Comparison of ENCODE assay signal across 13 cellular contexts in genomic region chr1:50707824-50708223, GRCh38.
DNase-seq lines count a peak whose midpoint lies in the region; ATAC-seq lines count a peak whose summit lies in the region.
"Had no signal": no experiment of that assay in that cellular context is flagged by ENCODE, and none has a peak within 500 bp of the region (broad histone marks: within the 10 kb centered on the region; RNA-seq: fewer than 3 reads in every experiment).

No MANE protein-coding gene starts in this region.

- H3K27me3 Mint-ChIP-seq in activated T-cell treated with anti-CD3 and anti-CD28 coated beads, Interleukin-2, amount 50 U/mL, for 72 hours (ENCODE audit: low read depth): no peaks in the 10 kb centered on the region
- H3K27me3 Mint-ChIP-seq in activated T-cell treated with anti-CD3 and anti-CD28 coated beads, Interleukin-2, amount 50 U/mL, for 4 hours (ENCODE audit: low read depth): no peaks in the 10 kb centered on the region
- no peaks in the 10 kb centered on the region for H3K27me3 Mint-ChIP-seq in activated T-helper 17 cell treated with anti-CD3 and anti-CD28 coated beads, Interleukin-2, amount 50 U/mL, for 72 hours
- H3K27me3 Mint-ChIP-seq: B cell; CD4-positive, alpha-beta T cell had no signal

- no peaks in the 10 kb centered on the region for H3K36me3 Mint-ChIP-seq in activated T-cell treated with anti-CD3 and anti-CD28 coated beads, Interleukin-2, amount 50 U/mL, for 72 hours (ENCODE audit: insufficient read depth in 2 of 2)
- peaks cover 6% of the 10 kb centered on the region for H3K36me3 Mint-ChIP-seq in activated T-cell treated with anti-CD3 and anti-CD28 coated beads, Interleukin-2, amount 50 U/mL, for 4 hours (ENCODE audit: insufficient read depth)
- no peaks in the 10 kb centered on the region for H3K36me3 Mint-ChIP-seq in activated T-helper 17 cell treated with anti-CD3 and anti-CD28 coated beads, Interleukin-2, amount 50 U/mL, for 72 hours (ENCODE audit: low read depth)
- H3K36me3 Mint-ChIP-seq in stimulated activated effector memory CD8-positive, alpha-beta T cell treated with anti-CD3 and anti-CD28 coated beads, Interleukin-12 subunit alpha, Interleukin-12 subunit beta, amount 100 ng/mL, for 72 hours: no peaks in the 10 kb centered on the region

- H3K9me3 Mint-ChIP-seq in activated T-cell treated with anti-CD3 and anti-CD28 coated beads, Interleukin-2, amount 50 U/mL, for 72 hours: no peaks in the 10 kb centered on the region
- H3K9me3 Mint-ChIP-seq in activated T-cell treated with anti-CD3 and anti-CD28 coated beads, Interleukin-2, amount 50 U/mL, for 4 hours: no peaks in the 10 kb centered on the region
- H3K9me3 Mint-ChIP-seq in activated T-helper 17 cell treated with anti-CD3 and anti-CD28 coated beads, Interleukin-2, amount 50 U/mL, for 72 hours: no peaks in the 10 kb centered on the region
- no peaks in the 10 kb centered on the region for H3K9me3 Mint-ChIP-seq in stimulated activated effector memory CD8-positive, alpha-beta T cell treated with anti-CD3 and anti-CD28 coated beads, Interleukin-12 subunit alpha, Interleukin-12 subunit beta, amount 100 ng/mL, for 72 hours
- H3K9me3 Mint-ChIP-seq: CD4-positive, alpha-beta T cell; GM23338 had no signal

- H3K27ac Mint-ChIP-seq in activated T-cell treated with anti-CD3 and anti-CD28 coated beads, Interleukin-2, amount 50 U/mL, for 72 hours: peak overlapping the region; percentile 25
- peak overlapping the region; percentile 1 for H3K27ac Mint-ChIP-seq in activated T-helper 17 cell treated with anti-CD3 and anti-CD28 coated beads, Interleukin-2, amount 50 U/mL, for 72 hours
- H3K27ac Mint-ChIP-seq in stimulated activated effector memory CD8-positive, alpha-beta T cell treated with anti-CD3 and anti-CD28 coated beads, Interleukin-12 subunit alpha, Interleukin-12 subunit beta, amount 100 ng/mL, for 72 hours: peak overlapping the region; percentile 36
- H3K27ac Mint-ChIP-seq: B cell; CD4-positive, alpha-beta T cell; GM23338 had no signal

- no peak overlapping the region for H3K4me3 Mint-ChIP-seq in activated T-cell treated with anti-CD3 and anti-CD28 coated beads, Interleukin-2, amount 50 U/mL, for 72 hours
- H3K4me3 Mint-ChIP-seq in activated T-cell treated with anti-CD3 and anti-CD28 coated beads, Interleukin-2, amount 50 U/mL, for 4 hours: no peak overlapping the region
- H3K4me3 Mint-ChIP-seq in activated T-helper 17 cell treated with anti-CD3 and anti-CD28 coated beads, Interleukin-2, amount 50 U/mL, for 72 hours: no peak overlapping the region
- H3K4me3 Mint-ChIP-seq in stimulated activated effector memory CD8-positive, alpha-beta T cell treated with anti-CD3 and anti-CD28 coated beads, Interleukin-12 subunit alpha, Interleukin-12 subunit beta, amount 100 ng/mL, for 72 hours: no peak overlapping the region
- H3K4me3 Mint-ChIP-seq: B cell; CD4-positive, alpha-beta T cell; GM23338 had no signal

- DNase-seq in activated T-cell treated with anti-CD3 and anti-CD28 coated beads, Interleukin-2, amount 50 U/mL, for 72 hours: no peak
- DNase-seq in activated T-cell treated with anti-CD3 and anti-CD28 coated beads, Interleukin-2, amount 50 U/mL, for 4 hours: no peak
- no peak for DNase-seq in stimulated activated effector memory CD8-positive, alpha-beta T cell treated with anti-CD3 and anti-CD28 coated beads, Interleukin-12 subunit alpha, Interleukin-12 subunit beta, amount 100 ng/mL, for 72 hours (ENCODE audit: low spot score in 2 of 2)
- DNase-seq in cortex of kidney (lab: John Stamatoyannopoulos, UW) (no peak), mucosa of gallbladder (ENCODE audit: low spot score) (no peak)
- DNase-seq: C1 segment of cervical spinal cord; CD4-positive, alpha-beta T cell; DMS79; H7 had no signal

- ATAC-seq in activated T-cell treated with anti-CD3 and anti-CD28 coated beads, Interleukin-2, amount 50 U/mL, for 72 hours (replicated peaks in 1 of 2): no peak
- no peak for ATAC-seq in activated T-cell treated with anti-CD3 and anti-CD28 coated beads, Interleukin-2, amount 50 U/mL, for 4 hours
- ATAC-seq in HG02870 (IDR thresholded peaks at IDR 0.05; ENCODE audit: unreplicated experiment): peak; percentile 34
- no peak for ATAC-seq in activated T-helper 17 cell treated with anti-CD3 and anti-CD28 coated beads, Interleukin-2, amount 50 U/mL, for 72 hours (replicated peaks)
- peak; percentile 43 for ATAC-seq in stimulated activated effector memory CD8-positive, alpha-beta T cell treated with anti-CD3 and anti-CD28 coated beads, Interleukin-12 subunit alpha, Interleukin-12 subunit beta, amount 100 ng/mL, for 72 hours
- ATAC-seq: GM23338 had no signal

- no peaks in the 10 kb centered on the region for H3K4me1 Mint-ChIP-seq in activated T-cell treated with anti-CD3 and anti-CD28 coated beads, Interleukin-2, amount 50 U/mL, for 72 hours (ENCODE audit: low read depth)
- H3K4me1 Mint-ChIP-seq in activated T-cell treated with anti-CD3 and anti-CD28 coated beads, Interleukin-2, amount 50 U/mL, for 4 hours (ENCODE audit: low read depth): no peaks in the 10 kb centered on the region
- no peaks in the 10 kb centered on the region for H3K4me1 Mint-ChIP-seq in activated T-helper 17 cell treated with anti-CD3 and anti-CD28 coated beads, Interleukin-2, amount 50 U/mL, for 72 hours
- peaks cover 14% of the 10 kb centered on the region for H3K4me1 Mint-ChIP-seq in stimulated activated effector memory CD8-positive, alpha-beta T cell treated with anti-CD3 and anti-CD28 coated beads, Interleukin-12 subunit alpha, Interleukin-12 subunit beta, amount 100 ng/mL, for 72 hours

Comparison
In these comparisons a context has a peak if more than half of its experiments do, and no peak if none do; other contexts are left out.
1. ATAC-seq: peak in HG02870 (single experiment) and stimulated activated effector memory CD8-positive, alpha-beta T cell treated with anti-CD3 and anti-CD28 coated beads, Interleukin-12 subunit alpha, Interleukin-12 subunit beta, amount 100 ng/mL, for 72 hours (single experiment); none in activated T-cell treated with anti-CD3 and anti-CD28 coated beads, Interleukin-2, amount 50 U/mL, for 72 hours (0 of 2), activated T-cell treated with anti-CD3 and anti-CD28 coated beads, Interleukin-2, amount 50 U/mL, for 4 hours (0 of 2) and activated T-helper 17 cell treated with anti-CD3 and anti-CD28 coated beads, Interleukin-2, amount 50 U/mL, for 72 hours (single experiment).
2. Peak in every context shown above with its lines, with median percentiles within 50 percentile points of each other: H3K27ac Mint-ChIP-seq.